Comparison of ENCODE assay signal across 1 cellular context in genomic region chrX:40083120-40083978, GRCh38.
A peak's percentile ranks its signal among the peaks of the same experiment; 100 is the strongest.
TF ChIP-seq lines count a peak whose summit lies in the region.

No MANE protein-coding gene starts in this region.

TF ChIP-seq in HepG2, 621 proteins besides CTCF, POLR2A, EP300 and RAD21 (continued from another document):
- TF ChIP-seq ARID4A (CRISPR knock-in tag; IDR thresholded peaks at IDR 0.05; ENCODE audit: borderline replicate concordance) (peak; percentile 26; the same call in 1 of the 2 replicates), MAFG (CRISPR knock-in tag; IDR thresholded peaks at IDR 0.05) (no peak), ZNF451 (CRISPR knock-in tag; IDR thresholded peaks at IDR 0.05) (no peak), MYPOP (CRISPR knock-in tag; IDR thresholded peaks at IDR 0.05) (no peak), RBFOX2 (IDR thresholded peaks at IDR 0.05; ENCODE audit: low read depth, low read length) (0 out of 2 replicates have a peak, but pooled peaks have one; percentile 37), RBM39 (IDR thresholded peaks at IDR 0.05; ENCODE audit: low read depth, low read length, poor library complexity, severe bottlenecking) (peak; percentile 29), MAZ (IDR thresholded peaks at IDR 0.05; ENCODE audit: borderline replicate concordance, low read depth, low read length) (no peak), MAZ (CRISPR knock-in tag; IDR thresholded peaks at IDR 0.05; ENCODE audit: low read depth) (0 out of 2 replicates have a peak, but pooled peaks have one; percentile 33), ARID5B (CRISPR knock-in tag; IDR thresholded peaks at IDR 0.05) (0 out of 2 replicates have a peak, but pooled peaks have one; percentile 9), PREB (CRISPR knock-in tag; IDR thresholded peaks at IDR 0.05) (no peak), HNRNPH1 (optimal IDR thresholded peaks at IDR 0.05; ENCODE audit: low read depth, low read length) (no peak), MXD4 (CRISPR knock-in tag; IDR thresholded peaks at IDR 0.05) (no peak), AGO2 (optimal IDR thresholded peaks at IDR 0.05; ENCODE audit: low read depth, low read length) (peak; percentile 63), HCFC1 (IDR thresholded peaks at IDR 0.05; ENCODE audit: low read depth, low read length) (no peak), RXRA (CRISPR knock-in tag; IDR thresholded peaks at IDR 0.05) (peak; percentile 65; the same call in 1 of the 2 replicates), ZNF687 (CRISPR knock-in tag; IDR thresholded peaks at IDR 0.05) (peak; percentile 66), ZNF281 (CRISPR knock-in tag; IDR thresholded peaks at IDR 0.05; ENCODE audit: borderline replicate concordance) (0 out of 2 replicates have a peak, but pooled peaks have one; percentile 20), ZNF605 (CRISPR knock-in tag; IDR thresholded peaks at IDR 0.05) (peak; percentile 39; the same call in 1 of the 2 replicates), ZNF576 (CRISPR knock-in tag; IDR thresholded peaks at IDR 0.05) (no peak), THRA (CRISPR knock-in tag; IDR thresholded peaks at IDR 0.05; ENCODE audit: borderline replicate concordance) (peak; percentile 48; the same call in 1 of the 2 replicates), PATZ1 (CRISPR knock-in tag; IDR thresholded peaks at IDR 0.05) (peak; percentile 17; the same call in 1 of the 2 replicates), NR1H2 (CRISPR knock-in tag; IDR thresholded peaks at IDR 0.05; ENCODE audit: borderline replicate concordance, low read depth) (0 out of 2 replicates have a peak, but pooled peaks have one; percentile 57)
